In genomic region chr7:151382079-151382885, GRCh38 we compare ENCODE assay signal across 10 cellular contexts. TPM values are rescaled to one million over a fixed set of nuclear protein-coding genes. Genes with fewer than 3 reads are reported as not detected.
DNase-seq lines count a peak whose midpoint lies in the region; ATAC-seq and TF ChIP-seq lines count a peak whose summit lies in the region.
"Had no signal": no experiment of that assay in that cellular context is flagged by ENCODE, and none has a peak within 500 bp of the region (broad histone marks: within the 10 kb centered on the region; RNA-seq: fewer than 3 reads in every experiment).

No MANE protein-coding gene starts in this region.

- peaks cover 0 to 58% (median 9%) of the 10 kb centered on the region in 4 donors for H3K27me3 ChIP-seq in esophagus squamous epithelium

- no peak for TF ChIP-seq CTCF in WTC11 (IDR thresholded peaks at IDR 0.05)
- no peak for TF ChIP-seq CTCF in esophagus squamous epithelium (IDR thresholded peaks at IDR 0.05)

- no peaks in the 10 kb centered on the region for H3K9me3 ChIP-seq in esophagus squamous epithelium

- peaks cover 12% of the 10 kb centered on the region for H3K36me3 Mint-ChIP-seq in WTC11
- H3K36me3 Mint-ChIP-seq in stimulated activated naive B cell treated with anti-CD40 and anti-IgM and Interleukin-4, amounts not matched to agents 10 μg/mL and 1 μg/mL and 100 μg/mL, for 72 hours: peaks cover 14 to 27% of the 10 kb centered on the region in 2 donors

- DNase-seq in activated CD8-positive, alpha-beta memory T cell treated with anti-CD3 and anti-CD28 coated beads for 24 hours: peak; percentile 64
- no peak for DNase-seq in activated CD8-positive, alpha-beta memory T cell treated with anti-CD3 and anti-CD28 coated beads, Interleukin-2, amount 50 U/mL, for 4 hours
- peak; percentile 40 for DNase-seq in WTC11 (ENCODE audit: low spot score)
- no peak for DNase-seq in esophagus squamous epithelium (lab: John Stamatoyannopoulos, UW)
- DNase-seq in stimulated activated naive B cell treated with anti-CD40 and anti-IgM and Interleukin-4, amounts not matched to agents 10 μg/mL and 1 μg/mL and 100 μg/mL, for 72 hours: peak; percentile 20
- no peak for DNase-seq in cerebellum (ENCODE audit: low spot score)
- DNase-seq: C1 segment of cervical spinal cord had no signal

- WGBS in esophagus squamous epithelium, 2 donors: 18 to 25% methylated on average over 12 to 24 of the region's 37 CpGs

- intact Hi-C loops in esophagus squamous epithelium (cut with DNase I): no loop called here

- peak overlapping the region; percentile 68 for H3K4me3 Mint-ChIP-seq in WTC11
- peak overlapping the region; percentile 74 to 80 for H3K4me3 Mint-ChIP-seq in stimulated activated naive B cell treated with anti-CD40 and anti-IgM and Interleukin-4, amounts not matched to agents 10 μg/mL and 1 μg/mL and 100 μg/mL, for 72 hours

- H3K36me3 ChIP-seq in esophagus squamous epithelium: peaks cover 0 to 21% (median 0%) of the 10 kb centered on the region in 3 donors

- no peak overlapping the region; the same call in 1 of the 2 replicates for H3K27ac Mint-ChIP-seq in WTC11
- peak overlapping the region; percentile 75 for H3K27ac Mint-ChIP-seq in stimulated activated naive B cell treated with anti-CD40 and anti-IgM and Interleukin-4, amounts not matched to agents 10 μg/mL and 1 μg/mL and 100 μg/mL, for 72 hours

- ATAC-seq in WTC11: no peak
- ATAC-seq in stimulated activated naive B cell treated with anti-CD40 and anti-IgM and Interleukin-4, amounts not matched to agents 10 μg/mL and 1 μg/mL and 100 μg/mL, for 72 hours (replicated peaks): peak; percentile 25 to 45
- no peak for ATAC-seq in GM21825 (IDR thresholded peaks at IDR 0.05; ENCODE audit: unreplicated experiment)
- no peak for ATAC-seq in GM18861 (IDR thresholded peaks at IDR 0.05; ENCODE audit: unreplicated experiment)

- H3K4me1 ChIP-seq in esophagus squamous epithelium: peaks cover 10 to 20% (median 14%) of the 10 kb centered on the region in 3 donors

- peaks cover 25% of the 10 kb centered on the region for H3K27me3 Mint-ChIP-seq in WTC11 (ENCODE audit: low read depth)
- peaks cover 7 to 13% of the 10 kb centered on the region in 2 donors for H3K27me3 Mint-ChIP-seq in stimulated activated naive B cell treated with anti-CD40 and anti-IgM and Interleukin-4, amounts not matched to agents 10 μg/mL and 1 μg/mL and 100 μg/mL, for 72 hours

- H3K4me1 Mint-ChIP-seq in WTC11: peaks cover 12% of the 10 kb centered on the region
- peaks cover 14 to 25% of the 10 kb centered on the region in 2 donors for H3K4me1 Mint-ChIP-seq in stimulated activated naive B cell treated with anti-CD40 and anti-IgM and Interleukin-4, amounts not matched to agents 10 μg/mL and 1 μg/mL and 100 μg/mL, for 72 hours

- POLR2A ChIA-PET in WTC11 (lab: Charles Lee): no interaction called here

- no peaks in the 10 kb centered on the region for H3K9me3 Mint-ChIP-seq in WTC11
- H3K9me3 Mint-ChIP-seq in stimulated activated naive B cell treated with anti-CD40 and anti-IgM and Interleukin-4, amounts not matched to agents 10 μg/mL and 1 μg/mL and 100 μg/mL, for 72 hours: no peaks in the 10 kb centered on the region

- H3K4me3 ChIP-seq in esophagus squamous epithelium: peak overlapping the region; percentile 1 to 61 (median 29)

- TF ChIP-seq POLR2A in esophagus squamous epithelium (IDR thresholded peaks at IDR 0.05): no peak

- H3K27ac ChIP-seq in esophagus squamous epithelium: no peak overlapping the region

- CTCF ChIA-PET in WTC11 (lab: Charles Lee): interaction anchor here (0.6 to 3.0 kb wide), 4 partner anchors 14 to 66 kb away, joined by 3 to 12 read pairs (median 4); no protein-coding TSS in a partner anchor

TF ChIP-seq in WTC11, 78 proteins besides CTCF, POLR2A, EP300 and RAD21 (continues in another document):
- TF ChIP-seq ATF2 (CRISPR knock-in tag; IDR thresholded peaks at IDR 0.05; ENCODE audit: borderline replicate concordance, low read depth) (no peak), MYBL2 (CRISPR knock-in tag; IDR thresholded peaks at IDR 0.05) (no peak), ZNF281 (CRISPR knock-in tag; IDR thresholded peaks at IDR 0.05) (no peak), CREM (CRISPR knock-in tag; IDR thresholded peaks at IDR 0.05) (no peak), ZNF416 (CRISPR knock-in tag; IDR thresholded peaks at IDR 0.05) (no peak), ZNF423 (CRISPR knock-in tag; IDR thresholded peaks at IDR 0.05) (no peak), SMAD3 (CRISPR knock-in tag; IDR thresholded peaks at IDR 0.05; ENCODE audit: borderline replicate concordance) (no peak), ZMAT4 (CRISPR knock-in tag; IDR thresholded peaks at IDR 0.05) (no peak), ELF4 (CRISPR knock-in tag; IDR thresholded peaks at IDR 0.05; ENCODE audit: low read depth) (no peak), ZBTB43 (CRISPR knock-in tag; IDR thresholded peaks at IDR 0.05) (no peak), MLX (CRISPR knock-in tag; IDR thresholded peaks at IDR 0.05) (no peak), NR2C2 (CRISPR knock-in tag; IDR thresholded peaks at IDR 0.05) (no peak)

RNA-seq across cellular contexts. Expression of gene WDR86, which starts 27.6 kb away (rescaled TPM):
- total RNA-seq in WTC11 (2021) (24.4 to 32.4 TPM (median 30.7 TPM) in 3 replicates), esophagus squamous epithelium (1 to 10 TPM in 2 of 4 donors, under 1 TPM in 2; 0.53 to 4.6 (median 1.5) TPM), cerebellum (33.8 TPM)
- total RNA-seq: MCF 10A had no signal

RNA-seq across cellular contexts. Expression of gene NUB1, which starts 40.7 kb away (rescaled TPM):
- total RNA-seq in WTC11 (2021) (31.2 to 38.3 TPM (median 33.5 TPM) in 3 replicates), esophagus squamous epithelium (10 to 100 TPM; 16.8 to 46.7 (median 26.1) TPM), cerebellum (29.6 TPM)

RNA-seq across cellular contexts. Expression of gene CRYGN, which starts 57.7 kb away (rescaled TPM):
- total RNA-seq in WTC11 (2021): 1.0 to 1.6 TPM (median 1.5 TPM) in 3 replicates
- under 1 TPM in 1 of 4 donors, not detected in 3; 0.19 TPM for total RNA-seq in esophagus squamous epithelium
- total RNA-seq in cerebellum: not detected
- total RNA-seq: MCF 10A had no signal

Comparison
In these comparisons a context has a peak if more than half of its experiments do, and no peak if none do; other contexts are left out.
1. DNase-seq: peak in activated CD8-positive, alpha-beta memory T cell treated with anti-CD3 and anti-CD28 coated beads for 24 hours (single experiment), WTC11 (single experiment) and stimulated activated naive B cell treated with anti-CD40 and anti-IgM and Interleukin-4, amounts not matched to agents 10 μg/mL and 1 μg/mL and 100 μg/mL, for 72 hours (single experiment); none in activated CD8-positive, alpha-beta memory T cell treated with anti-CD3 and anti-CD28 coated beads, Interleukin-2, amount 50 U/mL, for 4 hours (single experiment), esophagus squamous epithelium (single experiment) and cerebellum (single experiment).
2. ATAC-seq: peak in stimulated activated naive B cell treated with anti-CD40 and anti-IgM and Interleukin-4, amounts not matched to agents 10 μg/mL and 1 μg/mL and 100 μg/mL, for 72 hours (2 of 2); none in WTC11 (single experiment), GM21825 (single experiment) and GM18861 (single experiment).